Comparison of ENCODE assay signal across 16 cellular contexts in the genomic region with DNA sequence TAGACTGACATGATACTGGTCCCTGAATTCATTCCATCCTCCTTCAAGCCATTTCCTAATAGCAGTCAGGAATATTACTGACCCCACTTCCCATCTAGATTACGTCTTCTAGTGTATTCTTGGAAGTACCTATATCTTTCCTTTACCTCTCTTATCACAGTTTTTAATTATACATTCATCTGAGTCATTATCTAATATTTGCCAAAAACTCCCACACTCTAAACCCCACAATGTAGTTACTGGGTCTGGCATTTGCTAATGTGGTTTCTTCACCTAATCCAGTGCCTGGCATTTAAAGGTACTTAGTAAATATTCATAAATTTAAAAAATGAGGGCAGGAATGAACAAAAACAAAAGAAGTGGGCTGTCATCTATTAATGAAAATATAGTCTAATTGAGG.
A peak's percentile ranks its signal among the peaks of the same experiment; 100 is the strongest.
DNase-seq lines count a peak whose midpoint lies in the region; TF ChIP-seq lines count a peak whose summit lies in the region.
"Had no signal": no experiment of that assay in that cellular context is flagged by ENCODE, and none has a peak within 500 bp of the region (broad histone marks: within the 10 kb centered on the region; RNA-seq: fewer than 3 reads in every experiment).

No MANE protein-coding gene starts in this region.

- no peaks in the 10 kb centered on the region for H3K9me3 ChIP-seq in colonic mucosa
- H3K9me3 ChIP-seq: BLaER1, Caco-2 had no signal

- no peaks in the 10 kb centered on the region for H3K27me3 ChIP-seq in colonic mucosa
- H3K27me3 ChIP-seq: BLaER1 had no signal

- H3K27ac ChIP-seq in colonic mucosa, result no peak overlapping the region
- H3K27ac ChIP-seq: BLaER1, C4-2B, GM23248 had no signal

- H3K4me1 ChIP-seq in colonic mucosa, result no peaks in the 10 kb centered on the region
- H3K4me1 ChIP-seq: BLaER1, Caco-2 had no signal

- no peak for TF ChIP-seq CTCF in colonic mucosa (IDR thresholded peaks at IDR 0.05)

- no peak overlapping the region for H3K4me3 ChIP-seq in colonic mucosa
- H3K4me3 ChIP-seq: BLaER1, GM23248 had no signal

- DNase-seq in amniotic epithelial cell (ENCODE audit: low read depth) (peak; percentile 60), astrocyte of the hippocampus (ENCODE audit: low read depth, low spot score) (peak; percentile 24), iris pigment epithelial cell (ENCODE audit: low read depth) (peak; percentile 2), colonic mucosa (no peak), hippocampal formation (lab: John Stamatoyannopoulos, UW) (no peak), 8988T (no peak)
- DNase-seq: Caco-2; CD4-positive, CD25-positive, alpha-beta regulatory T cell; CD8-positive, alpha-beta T cell; DMS153; DND-41; GM23248; H7; HCEC 1CT had no signal

- intact Hi-C loops in colonic mucosa (cut with DNase I), result no loop called here

- no peaks in the 10 kb centered on the region for H3K36me3 ChIP-seq in colonic mucosa
- H3K36me3 ChIP-seq: BLaER1 had no signal

- no peak overlapping the region for H3K9ac ChIP-seq in colonic mucosa (ENCODE audit: low read depth in 2 of 2, low read length in 2 of 2)
- H3K9ac ChIP-seq: BLaER1, GM23248 had no signal

Comparison
In these comparisons a context has a peak if more than half of its experiments do, and no peak if none do; other contexts are left out.
1. DNase-seq: peak in amniotic epithelial cell (single experiment), astrocyte of the hippocampus (single experiment) and iris pigment epithelial cell (single experiment); none in colonic mucosa (single experiment), hippocampal formation (0 of 2) and 8988T (single experiment).